Comparison of ENCODE assay signal across 8 cellular contexts in the genomic region with DNA sequence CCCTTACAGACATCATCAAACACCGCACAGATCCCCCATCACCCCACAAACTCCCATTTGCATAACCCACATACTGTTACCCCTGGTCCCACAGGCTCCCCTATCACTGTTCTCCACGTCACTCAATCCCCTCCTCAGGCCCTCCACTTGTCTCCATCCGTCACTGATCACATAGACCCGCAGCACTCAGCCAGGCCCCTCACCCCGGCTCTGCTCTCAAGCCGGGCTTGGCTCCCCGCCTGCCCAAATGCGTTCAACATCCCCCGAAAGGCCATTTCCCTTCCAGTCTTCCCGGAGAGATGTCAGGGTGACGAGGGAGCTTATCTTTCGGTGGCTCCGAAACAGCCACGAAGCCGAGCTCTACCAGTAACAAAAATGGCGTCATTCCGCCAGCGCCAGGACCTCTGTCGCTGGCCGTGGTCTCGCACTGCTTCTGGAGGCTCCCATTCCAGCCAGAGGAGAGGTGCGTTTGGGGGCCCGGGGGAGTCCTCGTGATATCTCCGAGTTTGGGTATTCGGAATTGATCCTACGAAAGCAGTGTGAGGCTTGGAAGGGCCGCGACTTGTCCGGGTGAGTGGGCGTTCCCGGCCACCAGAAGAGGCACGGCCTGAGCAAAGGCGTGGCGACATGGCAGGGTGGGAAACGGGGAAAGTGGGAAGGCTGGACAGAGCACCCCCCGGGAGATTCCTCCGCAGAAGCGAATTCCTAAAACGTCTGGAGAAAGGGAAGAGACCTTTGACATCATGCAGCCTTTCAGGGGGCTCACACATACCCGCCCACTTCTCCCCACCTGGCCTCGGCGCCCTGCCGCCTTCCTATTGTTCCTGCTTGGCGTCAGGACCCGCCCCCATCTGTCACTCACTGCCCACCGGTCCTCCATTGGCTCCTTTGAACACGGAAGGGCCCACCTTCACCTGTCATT. TPM values are rescaled to one million over a fixed set of nuclear protein-coding genes. Genes with fewer than 3 reads are reported as not detected.
A peak's percentile ranks its signal among the peaks of the same experiment; 100 is the strongest.
DNase-seq lines count a peak whose midpoint lies in the region; ATAC-seq and TF ChIP-seq lines count a peak whose summit lies in the region.

TSS of gene ZNF630 (minus strand) at position 577 of the 922 bp plus-strand sequence. CDS start 4,754 bp downstream, outside the sequence.

- no peaks in the 10 kb centered on the region for H3K9me3 ChIP-seq in ectodermal cell (ENCODE audit: control insufficient read depth, low read length)
- no peaks in the 10 kb centered on the region for H3K9me3 ChIP-seq in lower lobe of right lung

- CTCF ChIA-PET in activated CD4-positive, alpha-beta memory T cell treated with anti-CD3 and anti-CD28 coated beads for 36 hours (lab: Charles Lee), result no interaction called here

- peak within 1 kb of the TSS; percentile 87 for H3K27ac Mint-ChIP-seq in activated CD4-positive, alpha-beta memory T cell treated with anti-CD3 and anti-CD28 coated beads for 36 hours

- 3% methylated on average over 48 of the region's 48 CpGs for WGBS in ectodermal cell, 2 experiments

- ATAC-seq in HG02884 (IDR thresholded peaks at IDR 0.05; ENCODE audit: unreplicated experiment), result peak; percentile 89
- ATAC-seq in lower lobe of right lung, result peak; percentile 97 to 98

- H3K4me1 ChIP-seq in ectodermal cell (ENCODE audit: control insufficient read depth, insufficient read depth, low read length) (no peaks in the 10 kb centered on the region), lower lobe of right lung (no peaks in the 10 kb centered on the region)

- in situ Hi-C loops in GM13976 (cut with MboI; ENCODE audit: low sequenced_read_pairs, unreplicated experiment), result no loop called here

- H3K27me3 Mint-ChIP-seq in activated CD4-positive, alpha-beta memory T cell treated with anti-CD3 and anti-CD28 coated beads for 36 hours, result no peaks in the 10 kb centered on the region

- DNase-seq in GM13976 (ENCODE audit: low spot score) (peak; percentile 81), NCI-H2196 treated with DMSO at 0.1 percent for 48 hours (lab: John Stamatoyannopoulos, UW; ENCODE audit: unreplicated experiment) (peak; percentile 69), lower lobe of right lung (peak; percentile 84), SIG-M5 (lab: John Stamatoyannopoulos, UW) (no peak)
- peak; percentile 79 for DNase-seq in activated CD4-positive, alpha-beta memory T cell treated with anti-CD3 and anti-CD28 coated beads for 36 hours
- DNase-seq in stimulated activated CD4-positive, alpha-beta T cell treated with anti-CD3 and anti-CD28 coated beads, Interleukin-4, amount 100 ng/mL, for 48 hours (ENCODE audit: low read depth in 2 of 2), result peak; percentile 38 to 46

- no peaks in the 10 kb centered on the region for H3K36me3 Mint-ChIP-seq in activated CD4-positive, alpha-beta memory T cell treated with anti-CD3 and anti-CD28 coated beads for 36 hours

- intact Hi-C loops in activated CD4-positive, alpha-beta memory T cell treated with anti-CD3 and anti-CD28 coated beads for 36 hours (cut with micrococcal nuclease), result loop anchor here (5.0 kb wide), 1 partner anchor 396 kb away; no protein-coding TSS in a partner anchor
- intact Hi-C loops in lower lobe of right lung (cut with DNase I), result no loop called here

- peak within 1 kb of the TSS; percentile 85 for H3K4me3 Mint-ChIP-seq in activated CD4-positive, alpha-beta memory T cell treated with anti-CD3 and anti-CD28 coated beads for 36 hours

- H3K4me3 ChIP-seq in ectodermal cell (ENCODE audit: insufficient read depth, low read depth, low read length) (peak within 1 kb of the TSS; percentile 60), lower lobe of right lung (peak within 1 kb of the TSS; percentile 67)

- POLR2A ChIA-PET in activated CD4-positive, alpha-beta memory T cell treated with anti-CD3 and anti-CD28 coated beads for 36 hours (lab: Charles Lee), result no interaction called here

- H3K9me3 Mint-ChIP-seq in activated CD4-positive, alpha-beta memory T cell treated with anti-CD3 and anti-CD28 coated beads for 36 hours, result no peaks in the 10 kb centered on the region

- peak within 1 kb of the TSS; percentile 50 for H3K27ac ChIP-seq in ectodermal cell (ENCODE audit: insufficient read depth, low read depth, low read length, poor library complexity, severe bottlenecking)
- H3K27ac ChIP-seq in lower lobe of right lung, result peak within 1 kb of the TSS; percentile 89

- H3K4me1 Mint-ChIP-seq in activated CD4-positive, alpha-beta memory T cell treated with anti-CD3 and anti-CD28 coated beads for 36 hours (ENCODE audit: low read depth), result peaks cover 8% of the 10 kb centered on the region

- TF ChIP-seq CTCF in GM13976 (IDR thresholded peaks at IDR 0.05; ENCODE audit: borderline replicate concordance, control extremely low read depth, extremely low read depth, insufficient read depth, missing control alignments) (no peak), lower lobe of right lung (IDR thresholded peaks at IDR 0.05) (no peak)

- H3K27me3 ChIP-seq in ectodermal cell (ENCODE audit: control insufficient read depth, insufficient read depth, low read length, poor library complexity, severe bottlenecking), result no peaks in the 10 kb centered on the region
- H3K27me3 ChIP-seq in lower lobe of right lung (ENCODE audit: low read depth), result no peaks in the 10 kb centered on the region

- H3K36me3 ChIP-seq in ectodermal cell (ENCODE audit: control insufficient read depth, insufficient read depth, low read length) (no peaks in the 10 kb centered on the region), lower lobe of right lung (no peaks in the 10 kb centered on the region)

RNA-seq across cellular contexts. Expression of gene ZNF630, which starts in this region (rescaled TPM):
- 1 to 10 TPM; 1.5 to 2.4 TPM for total RNA-seq in activated CD4-positive, alpha-beta memory T cell treated with anti-CD3 and anti-CD28 coated beads for 36 hours
- 2.0 TPM for polyA plus RNA-seq in ectodermal cell (2013, experiment 1 of 4)
- 2.3 TPM for polyA plus RNA-seq in ectodermal cell (2013, experiment 2 of 4)
- 2.6 TPM for polyA plus RNA-seq in ectodermal cell (2013, experiment 3 of 4)
- 1.9 TPM for polyA plus RNA-seq in ectodermal cell (2013, experiment 4 of 4)
- 4.0 TPM for total RNA-seq in lower lobe of right lung
